ENCODE assay signal across 19 cellular contexts in the genomic region with DNA sequence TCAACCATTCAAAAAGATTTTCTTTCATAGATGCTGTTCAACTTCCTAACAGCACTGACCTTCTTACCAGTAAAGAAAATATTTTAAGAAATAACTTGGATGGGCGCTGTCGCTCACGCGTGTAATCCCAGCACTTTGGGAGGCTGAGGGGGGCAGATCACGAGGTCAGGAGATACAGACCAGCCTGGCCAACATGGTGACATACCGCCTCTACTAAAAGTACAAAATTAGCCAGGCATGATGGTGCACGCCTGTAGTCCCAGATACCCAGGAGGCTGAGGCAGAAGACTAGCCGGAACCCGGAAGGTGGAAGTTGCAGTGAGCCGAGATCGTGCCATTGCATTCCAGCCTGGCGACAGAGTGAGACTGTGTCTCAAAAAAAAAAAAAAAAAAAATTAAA.
DNase-seq lines count a peak whose midpoint lies in the region; ATAC-seq and TF ChIP-seq lines count a peak whose summit lies in the region.
"Had no signal": no experiment of that assay in that cellular context is flagged by ENCODE, and none has a peak within 500 bp of the region (broad histone marks: within the 10 kb centered on the region; RNA-seq: fewer than 3 reads in every experiment).

No MANE protein-coding gene starts in this region.

- H3K36me3 ChIP-seq in gastroesophageal sphincter = no peaks in the 10 kb centered on the region
- H3K36me3 ChIP-seq: BE2C had no signal

- no peak for TF ChIP-seq POLR2A in gastroesophageal sphincter (IDR thresholded peaks at IDR 0.05)

- no peak for TF ChIP-seq CTCF in epithelial cell of proximal tubule (conservative IDR thresholded peaks at IDR 0.05; ENCODE audit: low read depth, low read length)
- TF ChIP-seq CTCF in gastroesophageal sphincter (IDR thresholded peaks at IDR 0.05) = no peak

- no peak overlapping the region for H3K27ac Mint-ChIP-seq in activated CD4-positive, alpha-beta memory T cell treated with anti-CD3 and anti-CD28 coated beads, Interleukin-2, amount 10 ng/mL, durations not matched to agents 7 days and 5 days
- H3K27ac Mint-ChIP-seq: CD4-positive, CD25-positive, alpha-beta regulatory T cell; CD8-positive, alpha-beta memory T cell; GM23338 had no signal

- H3K4me3 ChIP-seq in epithelial cell of proximal tubule (ENCODE audit: low read depth, low read length) (peak overlapping the region; percentile 30), gastroesophageal sphincter (no peak overlapping the region)
- H3K4me3 ChIP-seq: GM23338 had no signal

- H3K9me3 ChIP-seq in gastroesophageal sphincter = no peaks in the 10 kb centered on the region
- H3K9me3 ChIP-seq: BE2C had no signal

- no peaks in the 10 kb centered on the region for H3K27me3 Mint-ChIP-seq in activated CD4-positive, alpha-beta memory T cell treated with anti-CD3 and anti-CD28 coated beads, Interleukin-2, amount 10 ng/mL, durations not matched to agents 7 days and 5 days
- H3K27me3 Mint-ChIP-seq: CD4-positive, CD25-positive, alpha-beta regulatory T cell; CD8-positive, alpha-beta memory T cell had no signal

- no peak overlapping the region for H3K4me3 Mint-ChIP-seq in activated CD4-positive, alpha-beta memory T cell treated with anti-CD3 and anti-CD28 coated beads, Interleukin-2, amount 10 ng/mL, durations not matched to agents 7 days and 5 days
- H3K4me3 Mint-ChIP-seq: CD4-positive, CD25-positive, alpha-beta regulatory T cell; CD8-positive, alpha-beta memory T cell; GM23338 had no signal

- no peak for ATAC-seq in GM18867 (IDR thresholded peaks at IDR 0.05; ENCODE audit: unreplicated experiment)
- ATAC-seq in gastroesophageal sphincter = no peak
- ATAC-seq: GM23338 had no signal

- CTCF ChIA-PET in activated CD4-positive, alpha-beta memory T cell treated with anti-CD3 and anti-CD28 coated beads, Interleukin-2, amount 10 ng/mL, durations not matched to agents 7 days and 5 days (lab: Charles Lee) = no interaction called here

- H3K9me3 Mint-ChIP-seq in activated CD4-positive, alpha-beta memory T cell treated with anti-CD3 and anti-CD28 coated beads, Interleukin-2, amount 10 ng/mL, durations not matched to agents 7 days and 5 days = no peaks in the 10 kb centered on the region

- H3K27me3 ChIP-seq in gastroesophageal sphincter = no peaks in the 10 kb centered on the region
- H3K27me3 ChIP-seq: BE2C had no signal

- TF ChIP-seq EP300 in gastroesophageal sphincter (IDR thresholded peaks at IDR 0.05) = no peak

- H3K4me1 ChIP-seq in gastroesophageal sphincter = no peaks in the 10 kb centered on the region
- H3K4me1 ChIP-seq: BE2C had no signal

- no peaks in the 10 kb centered on the region for H3K4me1 Mint-ChIP-seq in activated CD4-positive, alpha-beta memory T cell treated with anti-CD3 and anti-CD28 coated beads, Interleukin-2, amount 10 ng/mL, durations not matched to agents 7 days and 5 days
- H3K4me1 Mint-ChIP-seq: CD4-positive, CD25-positive, alpha-beta regulatory T cell; CD8-positive, alpha-beta memory T cell; GM23338 had no signal

- WGBS in gastroesophageal sphincter (ENCODE audit: low coverage in 1 of 2), 2 donors = 93 to 97% methylated on average over 11 to 12 of the region's 12 CpGs

- H3K36me3 Mint-ChIP-seq in activated CD4-positive, alpha-beta memory T cell treated with anti-CD3 and anti-CD28 coated beads, Interleukin-2, amount 10 ng/mL, durations not matched to agents 7 days and 5 days (ENCODE audit: low read depth) = no peaks in the 10 kb centered on the region
- H3K36me3 Mint-ChIP-seq: CD4-positive, CD25-positive, alpha-beta regulatory T cell; CD8-positive, alpha-beta memory T cell had no signal

- POLR2A ChIA-PET in activated CD4-positive, alpha-beta memory T cell treated with anti-CD3 and anti-CD28 coated beads, Interleukin-2, amount 10 ng/mL, durations not matched to agents 7 days and 5 days (lab: Charles Lee) = no interaction called here

- DNase-seq in Caki2 (ENCODE audit: low read depth) = peak; percentile 92
- DNase-seq in epithelial cell of proximal tubule (ENCODE audit: low read depth) = peak; percentile 44
- DNase-seq in left kidney (ENCODE audit: low read depth, low spot score) = peak; percentile 53
- no peak for DNase-seq in activated CD4-positive, alpha-beta memory T cell treated with anti-CD3 and anti-CD28 coated beads, Interleukin-2, amount 10 ng/mL, durations not matched to agents 7 days and 5 days
- no peak for DNase-seq in NAMALWA (ENCODE audit: low spot score)
- DNase-seq: 8988T; BE2C; C1 segment of cervical spinal cord; CD4-positive, CD25-positive, alpha-beta regulatory T cell; CD8-positive, alpha-beta memory T cell; COR-L47; DMS153; DMS79; GDM1; HCEC 1CT had no signal

- in situ Hi-C loops in Caki2 (cut with HindIII; ENCODE audit: low pct_unique_long_range_greater_than_20kb, low sequenced_read_pairs) = no loop called here

- H3K27ac ChIP-seq in gastroesophageal sphincter = no peak overlapping the region
- H3K27ac ChIP-seq: HL-60 had no signal

Comparison
In these comparisons a context has a peak if more than half of its experiments do, and no peak if none do; other contexts are left out.
1. DNase-seq: peak in Caki2 (single experiment), epithelial cell of proximal tubule (single experiment) and left kidney (single experiment); none in activated CD4-positive, alpha-beta memory T cell treated with anti-CD3 and anti-CD28 coated beads, Interleukin-2, amount 10 ng/mL, durations not matched to agents 7 days and 5 days (single experiment) and NAMALWA (single experiment).